Comparison of ENCODE assay signal across 8 cellular contexts in the genomic region with DNA sequence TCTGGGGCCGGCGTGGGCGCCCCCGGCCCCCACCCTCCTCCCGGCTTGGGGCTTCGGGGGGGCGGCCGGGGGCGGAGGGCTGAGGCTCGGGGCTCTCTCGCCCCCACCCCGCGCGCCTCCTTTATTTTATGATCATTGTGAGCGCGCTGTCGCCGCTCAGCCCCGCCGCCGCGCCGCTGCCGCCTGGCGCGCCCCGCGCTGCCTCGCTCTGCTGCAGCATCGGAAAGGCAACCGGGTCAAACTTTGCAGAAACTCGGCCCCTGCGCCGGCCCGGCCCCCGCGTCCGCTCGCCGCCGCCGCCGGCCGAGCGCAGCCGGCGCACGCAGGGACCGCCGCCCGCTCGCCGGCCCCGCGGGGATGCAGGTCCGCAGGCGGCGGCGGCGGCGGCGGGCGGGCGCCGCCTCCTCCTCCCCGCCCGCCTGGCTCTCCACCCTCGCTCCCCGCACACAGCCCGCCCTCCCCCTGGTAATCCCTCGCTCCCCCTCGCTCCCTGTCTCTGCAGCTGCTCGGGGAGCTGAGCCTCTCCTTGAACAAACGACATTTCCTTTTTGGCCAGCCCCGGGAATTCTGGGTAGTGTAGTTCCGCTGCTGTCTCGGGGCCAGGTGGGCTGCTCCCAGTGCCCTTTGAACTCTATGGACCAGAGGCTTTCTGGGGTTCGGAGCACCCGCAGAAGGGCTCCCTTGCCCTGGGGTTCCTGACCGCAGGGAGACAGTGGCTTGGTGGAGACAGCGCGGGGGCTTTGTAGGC.
DNase-seq lines count a peak whose midpoint lies in the region; ATAC-seq and TF ChIP-seq lines count a peak whose summit lies in the region.

No MANE protein-coding gene starts in this region.

- 0 out of 2 replicates have a peak, but pooled peaks cover 5% of the 10 kb centered on the region for H3K79me2 ChIP-seq in OCI-LY1 (ENCODE audit: insufficient read depth, low read length)

- peak overlapping the region; percentile 62 for H3K9ac ChIP-seq in OCI-LY1 (ENCODE audit: low read length)

- ATAC-seq in GM21576 (IDR thresholded peaks at IDR 0.05; ENCODE audit: unreplicated experiment) = no peak

- no peaks in the 10 kb centered on the region for H3K36me3 ChIP-seq in OCI-LY1 (ENCODE audit: insufficient read depth, low read length)

- no peaks in the 10 kb centered on the region for H3K9me2 ChIP-seq in OCI-LY1 (ENCODE audit: low read depth, low read length)

- no peaks in the 10 kb centered on the region; the same call in 1 of the 2 replicates for H3F3A ChIP-seq in OCI-LY1 (ENCODE audit: insufficient read depth, low read length)

- H3K4me3 ChIP-seq in OCI-LY1 (ENCODE audit: low read depth, low read length, poor library complexity, severe bottlenecking) = peak overlapping the region; percentile 65

- H4K20me1 ChIP-seq in OCI-LY1 (ENCODE audit: insufficient read depth, low read length) = no peaks in the 10 kb centered on the region

- DNase-seq in EH (ENCODE audit: low read depth) (peak; percentile 85), HuH-7 (ENCODE audit: low spot score) (peak; percentile 99), activated T-cell treated with anti-CD3 and anti-CD28 coated beads for 48 hours (ENCODE audit: low read depth) (peak; percentile 67), epithelial cell of prostate (ENCODE audit: low read depth, low spot score) (peak; percentile 6), midbrain (lab: John Stamatoyannopoulos, UW) (peak; percentile 90)
- peak; percentile 59 to 67 for DNase-seq in stimulated activated CD8-positive, alpha-beta memory T cell treated with anti-CD3 and anti-CD28 coated beads, Interleukin-7, amount 100 ng/mL, for 4 hours (ENCODE audit: low read depth in 2 of 2)

- no peaks in the 10 kb centered on the region for H3K9me3 ChIP-seq in OCI-LY1 (ENCODE audit: low read length)

- H3K27ac ChIP-seq in OCI-LY1 (ENCODE audit: low read depth, low read length, poor library complexity, severe bottlenecking) (no peak overlapping the region), epithelial cell of prostate (no peak overlapping the region)

- no peak for TF ChIP-seq CTCF in OCI-LY1 (IDR thresholded peaks at IDR 0.05; ENCODE audit: low read length)

- peaks cover 37% of the 10 kb centered on the region for H3K4me1 ChIP-seq in OCI-LY1 (ENCODE audit: insufficient read depth, low read length, severe bottlenecking)

- peaks cover 4% of the 10 kb centered on the region; the same call in 1 of the 2 replicates for H3K27me3 ChIP-seq in OCI-LY1 (ENCODE audit: insufficient read depth, low read length)

- H2AFZ ChIP-seq in OCI-LY1 (ENCODE audit: low read length) = no peak overlapping the region

- H3K4me2 ChIP-seq in OCI-LY1 (ENCODE audit: low read length) = peak overlapping the region; percentile 53

Comparison
In these comparisons a context has a peak if more than half of its experiments do, and no peak if none do; other contexts are left out.
1. DNase-seq: peak in every context shown above with its lines; median percentile 99 in HuH-7; 90 in midbrain; 85 in EH; 67 in activated T-cell treated with anti-CD3 and anti-CD28 coated beads for 48 hours; 63 in stimulated activated CD8-positive, alpha-beta memory T cell treated with anti-CD3 and anti-CD28 coated beads, Interleukin-7, amount 100 ng/mL, for 4 hours; 6 in epithelial cell of prostate.